ENCODE assay signal across 10 cellular contexts in genomic region chr9:105205787-105206511, GRCh38. TPM values are rescaled to one million over a fixed set of nuclear protein-coding genes. Genes with fewer than 3 reads are reported as not detected.
A peak's percentile ranks its signal among the peaks of the same experiment; 100 is the strongest.
DNase-seq lines count a peak whose midpoint lies in the region; ATAC-seq and TF ChIP-seq lines count a peak whose summit lies in the region.
"Had no signal": no experiment of that assay in that cellular context is flagged by ENCODE, and none has a peak within 500 bp of the region (broad histone marks: within the 10 kb centered on the region; RNA-seq: fewer than 3 reads in every experiment).

No MANE protein-coding gene starts in this region.

- TF ChIP-seq CTCF in gastrocnemius medialis (IDR thresholded peaks at IDR 0.05 in 4 of 5, conservative IDR thresholded peaks at IDR 0.05 in 1 of 5): no peak
- TF ChIP-seq CTCF in activated CD8-positive, alpha-beta T cell treated with anti-CD3 and anti-CD28 coated beads for 36 hours (IDR thresholded peaks at IDR 0.05): no peak

- no peak overlapping the region for H3K27ac Mint-ChIP-seq in activated CD8-positive, alpha-beta T cell treated with anti-CD3 and anti-CD28 coated beads for 36 hours
- no peak overlapping the region for H3K27ac Mint-ChIP-seq in CD4-positive, alpha-beta memory T cell
- H3K27ac Mint-ChIP-seq: activated B cell treated with CpG ODN at 0.5 μM for 24 hours had no signal

- ATAC-seq in right cardiac atrium (peak; percentile 95 to 96), gastrocnemius medialis (peak; percentile 99)
- ATAC-seq in activated CD8-positive, alpha-beta T cell treated with anti-CD3 and anti-CD28 coated beads for 36 hours: no peak

- intact Hi-C loops in right cardiac atrium (cut with DNase I) (no loop called here), gastrocnemius medialis (cut with DNase I; ENCODE audit: low total_unique reads) (loop anchor here (5.0 kb wide), 1 partner anchor 36 kb away; the partner anchor contains the start of gene SLC44A1)
- intact Hi-C loops in activated CD8-positive, alpha-beta T cell treated with anti-CD3 and anti-CD28 coated beads for 36 hours (cut with micrococcal nuclease): no loop called here
- intact Hi-C loops in CD4-positive, alpha-beta memory T cell (cut with micrococcal nuclease): no loop called here

- H3K27me3 ChIP-seq in right cardiac atrium (ENCODE audit: control insufficient read depth, insufficient read depth): no peaks in the 10 kb centered on the region
- H3K27me3 ChIP-seq in gastrocnemius medialis: no peaks in the 10 kb centered on the region
- H3K27me3 ChIP-seq in CD4-positive, alpha-beta memory T cell (ENCODE audit: insufficient read depth, low read length): no peaks in the 10 kb centered on the region

- WGBS in right cardiac atrium: 70% methylated on average over 2 of the region's 2 CpGs

- no peak for TF ChIP-seq POLR2A in gastrocnemius medialis (IDR thresholded peaks at IDR 0.05)

- DNase-seq in G401 (ENCODE audit: low spot score) (peak; percentile 98), astrocyte of the hippocampus (ENCODE audit: low read depth, low spot score) (peak; percentile 82), right cardiac atrium (peak; percentile 63 to 79 (median 65)), gastrocnemius medialis (peak; percentile 77 to 78)
- no peak for DNase-seq in activated CD8-positive, alpha-beta T cell treated with anti-CD3 and anti-CD28 coated beads for 36 hours
- DNase-seq in NK-92 treated with Interleukin-12 subunit alpha and Interleukin-12 subunit beta, amount 100 ng/mL, for 24 hours (lab: John Stamatoyannopoulos, UW): no peak
- DNase-seq in CD4-positive, alpha-beta memory T cell: no peak
- DNase-seq in effector CD8-positive, alpha-beta T cell (lab: John Stamatoyannopoulos, UW): no peak
- DNase-seq: activated B cell treated with CpG ODN at 0.5 μM for 24 hours, Karpas-422 had no signal

- H3K9me3 ChIP-seq in right cardiac atrium (ENCODE audit: control insufficient read depth, low read length): no peaks in the 10 kb centered on the region
- H3K9me3 ChIP-seq in gastrocnemius medialis: no peaks in the 10 kb centered on the region
- H3K9me3 ChIP-seq in CD4-positive, alpha-beta memory T cell (ENCODE audit: control insufficient read depth in 1 of 2, low read length in 2 of 2): no peaks in the 10 kb centered on the region

- H3K27me3 Mint-ChIP-seq in activated CD8-positive, alpha-beta T cell treated with anti-CD3 and anti-CD28 coated beads for 36 hours: no peaks in the 10 kb centered on the region
- peaks cover 0 to 1% of the 10 kb centered on the region in 2 donors for H3K27me3 Mint-ChIP-seq in CD4-positive, alpha-beta memory T cell
- H3K27me3 Mint-ChIP-seq: activated B cell treated with CpG ODN at 0.5 μM for 24 hours had no signal

- in situ Hi-C loops in G401 (cut with HindIII; ENCODE audit: low sequenced_read_pairs): no loop called here
- in situ Hi-C loops in gastrocnemius medialis (cut with MboI; ENCODE audit: low sequenced_read_pairs in 4 of 4): no loop called here

- no peak overlapping the region for H3K4me3 ChIP-seq in right cardiac atrium (ENCODE audit: low read length)
- H3K4me3 ChIP-seq in gastrocnemius medialis: no peak overlapping the region
- no peak overlapping the region for H3K4me3 ChIP-seq in CD4-positive, alpha-beta memory T cell (ENCODE audit: low read length in 2 of 2)

- H3K4me3 Mint-ChIP-seq in activated CD8-positive, alpha-beta T cell treated with anti-CD3 and anti-CD28 coated beads for 36 hours: no peak overlapping the region
- no peak overlapping the region for H3K4me3 Mint-ChIP-seq in CD4-positive, alpha-beta memory T cell
- H3K4me3 Mint-ChIP-seq: activated B cell treated with CpG ODN at 0.5 μM for 24 hours had no signal

- H3K9me3 Mint-ChIP-seq in activated CD8-positive, alpha-beta T cell treated with anti-CD3 and anti-CD28 coated beads for 36 hours: no peaks in the 10 kb centered on the region
- H3K9me3 Mint-ChIP-seq in CD4-positive, alpha-beta memory T cell: peaks cover 0 to 2% (median 0%) of the 10 kb centered on the region in 8 donors

- H3K36me3 Mint-ChIP-seq in activated CD8-positive, alpha-beta T cell treated with anti-CD3 and anti-CD28 coated beads for 36 hours (ENCODE audit: low read depth): no peaks in the 10 kb centered on the region
- H3K36me3 Mint-ChIP-seq in CD4-positive, alpha-beta memory T cell: no peaks in the 10 kb centered on the region

- H3K36me3 ChIP-seq in gastrocnemius medialis: no peaks in the 10 kb centered on the region
- no peaks in the 10 kb centered on the region for H3K36me3 ChIP-seq in CD4-positive, alpha-beta memory T cell (ENCODE audit: insufficient read depth, low read length)

- POLR2A ChIA-PET in activated CD8-positive, alpha-beta T cell treated with anti-CD3 and anti-CD28 coated beads for 36 hours (lab: Charles Lee): no interaction called here
- POLR2A ChIA-PET in CD4-positive, alpha-beta memory T cell (lab: Charles Lee; ENCODE audit: partially characterized antibody): no interaction called here

- CTCF ChIA-PET in activated CD8-positive, alpha-beta T cell treated with anti-CD3 and anti-CD28 coated beads for 36 hours (lab: Charles Lee): interaction anchor here (0.7 to 1.0 kb wide), 2 partner anchors 14 to 115 kb away, joined by 3 to 4 read pairs; no protein-coding TSS in a partner anchor
- CTCF ChIA-PET in CD4-positive, alpha-beta memory T cell (lab: Charles Lee; ENCODE audit: partially characterized antibody): no interaction called here

- H3K4me1 ChIP-seq in right cardiac atrium (ENCODE audit: control insufficient read depth, insufficient read depth, low read length) (peaks cover 3% of the 10 kb centered on the region), gastrocnemius medialis (peaks cover 16 to 29% of the 10 kb centered on the region in 2 donors)
- H3K4me1 ChIP-seq in CD4-positive, alpha-beta memory T cell (ENCODE audit: insufficient read depth, low read length): no peaks in the 10 kb centered on the region

- no peaks in the 10 kb centered on the region for H3K4me1 Mint-ChIP-seq in activated CD8-positive, alpha-beta T cell treated with anti-CD3 and anti-CD28 coated beads for 36 hours (ENCODE audit: low read depth)
- no peaks in the 10 kb centered on the region for H3K4me1 Mint-ChIP-seq in CD4-positive, alpha-beta memory T cell
- H3K4me1 Mint-ChIP-seq: activated B cell treated with CpG ODN at 0.5 μM for 24 hours had no signal

- H3K27ac ChIP-seq in right cardiac atrium (ENCODE audit: low read length): peak overlapping the region; percentile 47
- peak overlapping the region; percentile 41 to 73 (median 70) for H3K27ac ChIP-seq in gastrocnemius medialis
- H3K27ac ChIP-seq in CD4-positive, alpha-beta memory T cell (ENCODE audit: low read depth, low read length): no peak overlapping the region

RNA-seq across cellular contexts. Expression of gene SLC44A1, which starts 38.5 kb away (rescaled TPM):
- total RNA-seq in G401 (2014; rRNA removed; shearing (Covaris generic)): 25.0 and 30.0 TPM in 2 replicates
- total RNA-seq in right cardiac atrium (10 to 100 TPM; 12.1 to 18.3 (median 16.3) TPM), gastrocnemius medialis (10 to 100 TPM in 3 of 4 donors, 1 to 10 TPM in 1; 5.4 to 15.9 (median 11.3) TPM)
- polyA plus RNA-seq in right cardiac atrium: 5.8 TPM
- 1 to 10 TPM; 7.2 to 8.3 TPM for total RNA-seq in activated CD8-positive, alpha-beta T cell treated with anti-CD3 and anti-CD28 coated beads for 36 hours
- total RNA-seq in CD4-positive, alpha-beta memory T cell: 10 to 100 TPM; 13.7 to 15.2 TPM
- 10 to 100 TPM; 19.6 to 33.3 TPM for polyA plus RNA-seq in CD4-positive, alpha-beta memory T cell

Comparison
In these comparisons a context has a peak if more than half of its experiments do, and no peak if none do; other contexts are left out.
1. DNase-seq: peak in G401 (single experiment), astrocyte of the hippocampus (single experiment), right cardiac atrium (3 of 3) and gastrocnemius medialis (2 of 2); none in activated CD8-positive, alpha-beta T cell treated with anti-CD3 and anti-CD28 coated beads for 36 hours (single experiment), NK-92 treated with Interleukin-12 subunit alpha and Interleukin-12 subunit beta, amount 100 ng/mL, for 24 hours (single experiment), CD4-positive, alpha-beta memory T cell (0 of 5) and effector CD8-positive, alpha-beta T cell (single experiment).